Comparison of ENCODE assay signal across 8 cellular contexts in the genomic region with DNA sequence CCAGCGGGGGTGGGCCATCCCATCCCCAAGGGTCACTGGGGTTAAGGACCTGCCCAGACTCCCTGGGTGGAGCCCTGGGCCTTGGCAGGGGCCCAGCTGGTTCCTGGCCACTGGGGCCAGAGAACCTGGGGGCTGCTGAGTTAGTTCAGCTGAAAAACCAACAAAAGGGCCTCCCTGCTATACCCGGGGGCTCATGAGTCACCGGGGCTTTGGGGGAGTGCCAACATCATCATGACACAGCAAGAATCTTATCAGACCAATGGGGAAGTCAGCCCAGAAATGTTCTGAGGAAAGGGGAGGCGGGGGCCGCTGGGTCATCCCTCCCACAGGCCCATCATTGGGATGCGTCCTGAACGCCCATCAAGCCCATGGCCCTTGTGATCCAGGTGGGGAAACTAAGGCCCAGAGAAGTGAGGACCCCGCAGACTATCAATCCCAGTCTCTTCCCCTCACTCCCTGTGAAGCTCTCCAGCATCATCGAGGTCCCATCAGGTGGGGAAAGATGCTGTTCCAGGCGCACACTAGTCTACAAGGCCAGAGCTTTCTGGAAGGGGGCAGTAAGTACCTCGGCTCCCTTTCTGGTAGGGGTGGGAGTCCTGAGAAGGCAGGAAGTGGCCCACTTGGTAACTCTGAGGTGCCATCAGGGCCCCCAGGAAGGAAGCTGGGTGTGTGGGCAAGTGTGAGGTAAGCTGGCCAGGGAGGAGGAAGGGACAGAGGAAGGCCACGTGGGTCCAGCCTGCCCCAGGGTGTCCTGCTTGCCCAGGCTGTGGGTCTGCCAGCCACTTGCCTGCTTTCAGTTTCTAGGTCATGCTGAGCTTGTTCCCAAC. TPM values are rescaled to one million over a fixed set of nuclear protein-coding genes. Genes with fewer than 3 reads are reported as not detected.
DNase-seq lines count a peak whose midpoint lies in the region; ATAC-seq and TF ChIP-seq lines count a peak whose summit lies in the region.

No MANE protein-coding gene starts in this region.

- H3K36me3 ChIP-seq in Caco-2 (ENCODE audit: control insufficient read depth, insufficient read depth, low read length) (no peaks in the 10 kb centered on the region), gastrocnemius medialis (no peaks in the 10 kb centered on the region)

- intact Hi-C loops in Caco-2 (cut with micrococcal nuclease; ENCODE audit: unreplicated experiment): no loop called here
- intact Hi-C loops in activated naive CD4-positive, alpha-beta T cell treated with anti-CD3 and anti-CD28 coated beads for 36 hours (cut with micrococcal nuclease): no loop called here
- intact Hi-C loops in gastrocnemius medialis (cut with DNase I; ENCODE audit: low total_unique reads): loop anchor here (10.0 kb wide), 3 partner anchors 167 to 947 kb away; a partner anchor contains a TSS

- peaks cover 18% of the 10 kb centered on the region for H3K4me1 ChIP-seq in Caco-2
- H3K4me1 ChIP-seq in gastrocnemius medialis: peaks cover 11 to 18% of the 10 kb centered on the region in 2 donors

- CTCF ChIA-PET in Caco-2 (lab: Charles Lee): interaction anchor here (0.7 kb wide), 1 partner anchor 169 kb away, joined by 4 read pairs; no protein-coding TSS in a partner anchor
- CTCF ChIA-PET in activated naive CD4-positive, alpha-beta T cell treated with anti-CD3 and anti-CD28 coated beads for 36 hours (lab: Charles Lee): interaction anchor here (1.1 to 1.9 kb wide), 3 partner anchors 15 to 169 kb away, joined by 3 to 8 read pairs (median 6); a partner anchor contains a TSS

- H3K27ac ChIP-seq in gastrocnemius medialis: peak overlapping the region; percentile 68 to 84 (median 74)

- no peak for TF ChIP-seq CTCF in Caco-2 (IDR thresholded peaks at IDR 0.05; ENCODE audit: insufficient read depth in 1 of 2, low read depth in 1 of 2, low read length in 1 of 2, severe bottlenecking in 1 of 2, unreplicated experiment in 1 of 2)
- no peak for TF ChIP-seq CTCF in gastrocnemius medialis (IDR thresholded peaks at IDR 0.05 in 4 of 5, conservative IDR thresholded peaks at IDR 0.05 in 1 of 5)

- peak in 1 of 2 donors; percentile 22 for ATAC-seq in gastrocnemius medialis
- no peak for ATAC-seq in GM21423 (IDR thresholded peaks at IDR 0.05; ENCODE audit: unreplicated experiment)

- DNase-seq in Caco-2 (no peak), NCI-H226 (peak; percentile 79), glomerular visceral epithelial cell (ENCODE audit: extremely low spot score) (peak; percentile 90), gastrocnemius medialis (peak; percentile 26 to 64), NCI-H526 treated with DMSO at 0.1 percent for 48 hours (lab: John Stamatoyannopoulos, UW) (no peak), NCI-H345 (lab: John Stamatoyannopoulos, UW) (no peak)
- peak; percentile 59 for DNase-seq in activated naive CD4-positive, alpha-beta T cell treated with anti-CD3 and anti-CD28 coated beads for 36 hours

- H3K9me3 ChIP-seq in Caco-2: no peaks in the 10 kb centered on the region
- no peaks in the 10 kb centered on the region for H3K9me3 ChIP-seq in gastrocnemius medialis

- no peaks in the 10 kb centered on the region for H3K4me1 Mint-ChIP-seq in Caco-2 (ENCODE audit: low read depth, unreplicated experiment)
- H3K4me1 Mint-ChIP-seq in activated naive CD4-positive, alpha-beta T cell treated with anti-CD3 and anti-CD28 coated beads for 36 hours (ENCODE audit: low read depth): peaks cover 46% of the 10 kb centered on the region

- H3K27me3 ChIP-seq in Caco-2 (replicated peaks; ENCODE audit: control insufficient read depth, insufficient read depth, low read length) (no peaks in the 10 kb centered on the region), gastrocnemius medialis (no peaks in the 10 kb centered on the region)

- H3K27me3 Mint-ChIP-seq in Caco-2 (ENCODE audit: insufficient read depth, unreplicated experiment): no peaks in the 10 kb centered on the region
- no peaks in the 10 kb centered on the region for H3K27me3 Mint-ChIP-seq in activated naive CD4-positive, alpha-beta T cell treated with anti-CD3 and anti-CD28 coated beads for 36 hours (ENCODE audit: low read depth)

- POLR2A ChIA-PET in Caco-2 (lab: Charles Lee): interaction anchor here (0.6 kb wide), 2 partner anchors 55 to 163 kb away, joined by 4 to 15 read pairs; a partner anchor contains a TSS

- no peaks in the 10 kb centered on the region for H3K9me3 Mint-ChIP-seq in Caco-2 (ENCODE audit: unreplicated experiment)
- H3K9me3 Mint-ChIP-seq in activated naive CD4-positive, alpha-beta T cell treated with anti-CD3 and anti-CD28 coated beads for 36 hours: no peaks in the 10 kb centered on the region

- H3K4me3 ChIP-seq in Caco-2 (ENCODE audit: low read depth, low read length) (no peak overlapping the region), gastrocnemius medialis (peak overlapping the region in 1 of 4 donors; percentile 12)

- TF ChIP-seq POLR2A in gastrocnemius medialis (IDR thresholded peaks at IDR 0.05): no peak

- peak overlapping the region; percentile 64 for H3K27ac Mint-ChIP-seq in Caco-2 (ENCODE audit: unreplicated experiment)
- H3K27ac Mint-ChIP-seq in activated naive CD4-positive, alpha-beta T cell treated with anti-CD3 and anti-CD28 coated beads for 36 hours: peak overlapping the region; percentile 94

- no peak overlapping the region for H3K4me3 Mint-ChIP-seq in Caco-2 (ENCODE audit: unreplicated experiment)
- H3K4me3 Mint-ChIP-seq in activated naive CD4-positive, alpha-beta T cell treated with anti-CD3 and anti-CD28 coated beads for 36 hours: peak overlapping the region; percentile 74

- BruUV-seq in Caco-2 (replicated peaks; lab: Mats Ljungman, UMichigan): no TSS peak

- in situ Hi-C loops in gastrocnemius medialis (cut with MboI; ENCODE audit: low sequenced_read_pairs in 4 of 4): loop anchor here in 2 of 4 donors (25.0 kb wide), 2 partner anchors 130 to 580 kb away; a partner anchor contains a TSS

- H3K36me3 Mint-ChIP-seq in Caco-2 (ENCODE audit: insufficient read depth, unreplicated experiment): peaks cover 15% of the 10 kb centered on the region
- peaks cover 4% of the 10 kb centered on the region for H3K36me3 Mint-ChIP-seq in activated naive CD4-positive, alpha-beta T cell treated with anti-CD3 and anti-CD28 coated beads for 36 hours (ENCODE audit: low read depth)

RNA-seq across cellular contexts. Expression of a gene that starts 4.5 kb away (rescaled TPM):
- total RNA-seq in Caco-2 (2022) (83.6 and 103 TPM in 2 replicates), gastrocnemius medialis (10 to 100 TPM in 1 of 4 donors, 1 to 10 TPM in 3; 1.5 to 23.9 (median 7.6) TPM)
- 10 to 100 TPM; 63.7 to 64.4 TPM for total RNA-seq in activated naive CD4-positive, alpha-beta T cell treated with anti-CD3 and anti-CD28 coated beads for 36 hours

RNA-seq across cellular contexts. Expression of a gene that starts 5.3 kb away (rescaled TPM):
- total RNA-seq in Caco-2 (2022) (28.6 and 29.3 TPM in 2 replicates), gastrocnemius medialis (10 to 100 TPM in 3 of 4 donors, 1 to 10 TPM in 1; 8.8 to 17.5 (median 11.6) TPM)
- 10 to 100 TPM; 42.2 to 42.6 TPM for total RNA-seq in activated naive CD4-positive, alpha-beta T cell treated with anti-CD3 and anti-CD28 coated beads for 36 hours

RNA-seq across cellular contexts. Expression of a gene that starts 26.1 kb away (rescaled TPM):
- total RNA-seq in Caco-2 (2022) (23.0 and 27.3 TPM in 2 replicates), gastrocnemius medialis (10 to 100 TPM; 28.3 to 44.5 (median 37.8) TPM)
- total RNA-seq in activated naive CD4-positive, alpha-beta T cell treated with anti-CD3 and anti-CD28 coated beads for 36 hours: 10 to 100 TPM; 17.8 to 21.4 TPM

RNA-seq across cellular contexts. Expression of a gene that starts 42.8 kb away (rescaled TPM):
- total RNA-seq in Caco-2 (2022) (not detected in 2 replicates), gastrocnemius medialis (not detected)
- not detected for total RNA-seq in activated naive CD4-positive, alpha-beta T cell treated with anti-CD3 and anti-CD28 coated beads for 36 hours

RNA-seq across cellular contexts. Expression of a gene that starts 51.7 kb away (rescaled TPM):
- total RNA-seq in Caco-2 (2022): 19.6 and 22.5 TPM in 2 replicates
- 1 to 10 TPM; 6.7 to 6.9 TPM for total RNA-seq in activated naive CD4-positive, alpha-beta T cell treated with anti-CD3 and anti-CD28 coated beads for 36 hours
- total RNA-seq in gastrocnemius medialis: 10 to 100 TPM; 11.8 to 33.3 (median 21.0) TPM

Comparison
In these comparisons a context has a peak if more than half of its experiments do, and no peak if none do; other contexts are left out.
1. DNase-seq: peak in NCI-H226 (single experiment), activated naive CD4-positive, alpha-beta T cell treated with anti-CD3 and anti-CD28 coated beads for 36 hours (single experiment), glomerular visceral epithelial cell (single experiment) and gastrocnemius medialis (2 of 2); none in Caco-2 (0 of 2), NCI-H526 treated with DMSO at 0.1 percent for 48 hours (single experiment) and NCI-H345 (single experiment).